In genomic region chr12:16599081-16599480, GRCh38 we compare ENCODE assay signal across 26 cellular contexts. TPM values are rescaled to one million over a fixed set of nuclear protein-coding genes. Genes with fewer than 3 reads are reported as not detected.
A peak's percentile ranks its signal among the peaks of the same experiment; 100 is the strongest.
DNase-seq lines count a peak whose midpoint lies in the region; ATAC-seq and TF ChIP-seq lines count a peak whose summit lies in the region.
"Had no signal": no experiment of that assay in that cellular context is flagged by ENCODE, and none has a peak within 500 bp of the region (broad histone marks: within the 10 kb centered on the region; RNA-seq: fewer than 3 reads in every experiment).

No MANE protein-coding gene starts in this region.

- H3K4me1 ChIP-seq in lower lobe of right lung (no peaks in the 10 kb centered on the region), upper lobe of right lung (no peaks in the 10 kb centered on the region), A673 (ENCODE audit: insufficient read depth, low read length, poor library complexity, severe bottlenecking) (peaks cover 13% of the 10 kb centered on the region), PC-9 (replicated peaks; ENCODE audit: insufficient read depth) (no peaks in the 10 kb centered on the region)
- H3K4me1 ChIP-seq: BLaER1, heart left ventricle had no signal

- no peaks in the 10 kb centered on the region for H3F3A ChIP-seq in PC-9 (ENCODE audit: insufficient read depth, low read depth)

- H3K36me3 ChIP-seq in lower lobe of right lung: no peaks in the 10 kb centered on the region
- H3K36me3 ChIP-seq in upper lobe of right lung: no peaks in the 10 kb centered on the region
- H3K36me3 ChIP-seq in A673 (ENCODE audit: insufficient read depth, low read length, poor library complexity, severe bottlenecking): peaks cover 11% of the 10 kb centered on the region
- H3K36me3 ChIP-seq in PC-9 (ENCODE audit: low read depth): no peaks in the 10 kb centered on the region
- H3K36me3 ChIP-seq: BLaER1, heart left ventricle had no signal

- BruUV-seq in A673 (replicated peaks; lab: Mats Ljungman, UMichigan) (no TSS peak), PC-9 (replicated peaks; lab: Mats Ljungman, UMichigan) (no TSS peak)

- H3K4me3 ChIP-seq in lower lobe of right lung (peak overlapping the region; percentile 12), upper lobe of right lung (peak overlapping the region; percentile 23), A673 (ENCODE audit: low read depth, low read length, poor library complexity, severe bottlenecking) (no peak overlapping the region), PC-9 (no peak overlapping the region)
- H3K4me3 ChIP-seq: BLaER1, GM12878, heart left ventricle, smooth muscle cell had no signal

- no peak overlapping the region for H2AFZ ChIP-seq in PC-9

- POLR2A ChIA-PET in A673 (lab: Charles Lee; ENCODE audit: low non-redundant PET) (no interaction called here), PC-9 (lab: Charles Lee; ENCODE audit: unreplicated experiment) (no interaction called here)

- no peaks in the 10 kb centered on the region for H3K9me3 ChIP-seq in lower lobe of right lung
- no peaks in the 10 kb centered on the region for H3K9me3 ChIP-seq in upper lobe of right lung
- H3K9me3 ChIP-seq in A673 (ENCODE audit: low read depth, low read length, poor library complexity, severe bottlenecking): no peaks in the 10 kb centered on the region
- H3K9me3 ChIP-seq in PC-9 (ENCODE audit: insufficient read depth, low read depth): 0 out of 2 replicates have a peak, but pooled peaks cover 6% of the 10 kb centered on the region
- H3K9me3 ChIP-seq: BLaER1, heart left ventricle had no signal

- TF ChIP-seq CTCF in lower lobe of right lung (IDR thresholded peaks at IDR 0.05) (no peak), upper lobe of right lung (IDR thresholded peaks at IDR 0.05) (no peak), A673 (conservative IDR thresholded peaks at IDR 0.05; ENCODE audit: low read depth, low read length) (no peak), PC-9 (conservative IDR thresholded peaks at IDR 0.05) (no peak)

- peak overlapping the region; percentile 53 for H3K27ac ChIP-seq in lower lobe of right lung
- peak overlapping the region; percentile 63 for H3K27ac ChIP-seq in upper lobe of right lung
- no peak overlapping the region for H3K27ac ChIP-seq in A673 (ENCODE audit: low read depth, low read length, poor library complexity, severe bottlenecking)
- H3K27ac ChIP-seq in PC-9: no peak overlapping the region
- H3K27ac ChIP-seq: BLaER1, HL-60 had no signal

- no peaks in the 10 kb centered on the region for H3K27me3 ChIP-seq in lower lobe of right lung (ENCODE audit: low read depth)
- H3K27me3 ChIP-seq in upper lobe of right lung: no peaks in the 10 kb centered on the region
- no peaks in the 10 kb centered on the region for H3K27me3 ChIP-seq in A673 (replicated peaks; ENCODE audit: insufficient read depth, low read depth, low read length, poor library complexity)
- no peaks in the 10 kb centered on the region for H3K27me3 ChIP-seq in PC-9 (ENCODE audit: insufficient read depth, low read depth)
- H3K27me3 ChIP-seq: heart left ventricle had no signal

- intact Hi-C loops in lower lobe of right lung (cut with DNase I): no loop called here
- intact Hi-C loops in upper lobe of right lung (cut with DNase I): no loop called here
- intact Hi-C loops in A673 (cut with micrococcal nuclease; ENCODE audit: unreplicated experiment): no loop called here
- intact Hi-C loops in PC-9 (cut with micrococcal nuclease; ENCODE audit: unreplicated experiment): no loop called here

- peak; percentile 71 to 88 for ATAC-seq in lower lobe of right lung
- ATAC-seq in upper lobe of right lung: peak; percentile 76
- ATAC-seq in GM18861 (IDR thresholded peaks at IDR 0.05; ENCODE audit: unreplicated experiment): no peak
- ATAC-seq: GM12878, heart left ventricle, HepG2 had no signal

- CTCF ChIA-PET in A673 (lab: Charles Lee) (no interaction called here), PC-9 (lab: Charles Lee) (no interaction called here)

- peak; percentile 39 for DNase-seq in NCI-H345 (lab: John Stamatoyannopoulos, UW)
- no peak for DNase-seq in NCI-H345 treated with DMSO at 0.1 percent for 48 hours (lab: John Stamatoyannopoulos, UW; ENCODE audit: unreplicated experiment)
- peak; percentile 45 for DNase-seq in NCI-H774 (lab: John Stamatoyannopoulos, UW)
- DNase-seq in lower lobe of right lung: no peak
- no peak for DNase-seq in upper lobe of right lung
- no peak for DNase-seq in A673 (ENCODE audit: low spot score)
- no peak for DNase-seq in PC-9
- DNase-seq: activated CD4-positive, alpha-beta memory T cell treated with anti-CD3 and anti-CD28 coated beads, Interleukin-2, amount 10 ng/mL, durations not matched to agents 7 days and 5 days; activated naive CD8-positive, alpha-beta T cell treated with anti-CD3 and anti-CD28 coated beads, Interleukin-2, amount 10 ng/mL, durations not matched to agents 7 days and 5 days; H9; heart left ventricle; mesenchymal stem cell; naive B cell; NCI-H1048; NCI-H446 treated with DMSO at 0.1 percent for 48 hours; RPMI8226; stimulated activated CD4-positive, alpha-beta T cell treated with anti-CD3 and anti-CD28 coated beads, Interleukin-2, amount 100 ng/mL, for 24 hours; T-helper 1 cell had no signal

- H3K79me2 ChIP-seq in PC-9 (ENCODE audit: low read depth): no peaks in the 10 kb centered on the region

- no peaks in the 10 kb centered on the region for H3K9me2 ChIP-seq in PC-9 (ENCODE audit: insufficient read depth)

- H3K4me2 ChIP-seq in PC-9: no peak overlapping the region
- H3K4me2 ChIP-seq: BLaER1, smooth muscle cell had no signal

- no peaks in the 10 kb centered on the region for H4K20me1 ChIP-seq in PC-9 (ENCODE audit: insufficient read depth)
- H4K20me1 ChIP-seq: BLaER1 had no signal

RNA-seq across cellular contexts. Expression of gene LMO3, which starts 6.9 kb away (rescaled TPM):
- total RNA-seq in lower lobe of right lung: 127 TPM
- 170 TPM for total RNA-seq in upper lobe of right lung
- total RNA-seq in A673 (2021): 36.2 and 37.6 TPM in 2 replicates
- total RNA-seq in PC-9 (2021): not detected in 2 replicates
- total RNA-seq: activated CD4-positive, alpha-beta memory T cell treated with anti-CD3 and anti-CD28 coated beads, Interleukin-2, amount 10 ng/mL, durations not matched to agents 7 days and 5 days; activated naive CD8-positive, alpha-beta T cell treated with anti-CD3 and anti-CD28 coated beads, Interleukin-2, amount 10 ng/mL, durations not matched to agents 7 days and 5 days; H9; HepG2; pulmonary artery endothelial cell; SK-MEL-5 had no signal

Comparison
In these comparisons a context has a peak if more than half of its experiments do, and no peak if none do; other contexts are left out.
1. DNase-seq: peak in NCI-H345 (single experiment) and NCI-H774 (single experiment); none in NCI-H345 treated with DMSO at 0.1 percent for 48 hours (single experiment), lower lobe of right lung (single experiment), upper lobe of right lung (single experiment), A673 (single experiment) and PC-9 (0 of 2).
2. H3K27ac ChIP-seq: peak in lower lobe of right lung (single experiment) and upper lobe of right lung (single experiment); none in A673 (single experiment) and PC-9 (single experiment).
3. H3K4me3 ChIP-seq: peak in lower lobe of right lung (single experiment) and upper lobe of right lung (single experiment); none in A673 (single experiment) and PC-9 (single experiment).
4. RNA of gene LMO3, which starts 6.9 kb away (total RNA-seq): 170 TPM in upper lobe of right lung (single experiment), 127 TPM in lower lobe of right lung (single experiment) and 36.2 to 37.6 TPM in A673; not detected in PC-9; every median in the first group is over 10 times any median in the second.